Comparison of ENCODE assay signal across 16 cellular contexts in genomic region chr12:109727039-109727723, GRCh38. TPM values are rescaled to one million over a fixed set of nuclear protein-coding genes. Genes with fewer than 3 reads are reported as not detected.
DNase-seq lines count a peak whose midpoint lies in the region; ATAC-seq, FAIRE-seq and TF ChIP-seq lines count a peak whose summit lies in the region.
"Had no signal": no experiment of that assay in that cellular context is flagged by ENCODE, and none has a peak within 500 bp of the region (broad histone marks: within the 10 kb centered on the region; RNA-seq: fewer than 3 reads in every experiment).

No MANE protein-coding gene starts in this region.

- ATAC-seq in HG03280 (IDR thresholded peaks at IDR 0.05; ENCODE audit: unreplicated experiment) (no peak), GM18498 (IDR thresholded peaks at IDR 0.05; ENCODE audit: unreplicated experiment) (no peak)

- H3K9me3 ChIP-seq in H1 (ENCODE audit: insufficient read depth in 2 of 2, low read depth in 1 of 2, low read length in 1 of 2) (no peaks in the 10 kb centered on the region), tibial nerve (no peaks in the 10 kb centered on the region)
- H3K9me3 ChIP-seq: ovary, testis had no signal

- H3K4me1 ChIP-seq in H1 (replicated peaks in 1 of 4; ENCODE audit: control insufficient read depth in 3 of 4, insufficient read depth in 4 of 4, low read length in 3 of 4) (no peaks in the 10 kb centered on the region; a peak in 2 of 7 replicates), mesendoderm (ENCODE audit: control insufficient read depth, low read depth, low read length) (no peaks in the 10 kb centered on the region), tibial nerve (peaks cover 0 to 92% (median 51%) of the 10 kb centered on the region in 4 donors)

- H4K8ac ChIP-seq in H1 (ENCODE audit: extremely low read depth, insufficient read depth, low read length) (no peak overlapping the region), mesendoderm (ENCODE audit: low read depth, low read length) (no peak overlapping the region)

- H3K4ac ChIP-seq in H1 (replicated peaks; ENCODE audit: insufficient read length, low read depth, low read length) (peak overlapping the region; percentile 2), mesendoderm (ENCODE audit: low read depth, low read length) (no peak overlapping the region)

- H4K20me1 ChIP-seq in H1 (replicated peaks in 1 of 2; ENCODE audit: control insufficient read depth in 1 of 2, insufficient read depth in 2 of 2, low read length in 2 of 2) = peaks cover 0 to 2% of the 10 kb centered on the region in 2 experiments

- H3K18ac ChIP-seq in H1 (ENCODE audit: extremely low read depth, low read length) (peak overlapping the region; percentile 71; the same call in 1 of the 2 replicates), mesendoderm (ENCODE audit: low read length) (no peak overlapping the region)

- 82% methylated on average over 17 of the region's 18 CpGs; no CpG with 5 or more reads in 1 of the 2 experiments for WGBS in H1 (ENCODE audit: extremely low coverage in 1 of 2, insufficient coverage in 1 of 2, insufficient read length in 1 of 2, insufficient replicate concordance in 2 of 2, low coverage in 1 of 2, low lambda C conversion rate in 2 of 2, missing lambda C conversion rate in 1 of 2), 2 experiments
- WGBS in mesendoderm (ENCODE audit: extremely low coverage, insufficient coverage, low lambda C conversion rate) = no CpG with 5 or more reads among the region's 18 CpGs
- 43 to 45% methylated on average over 16 to 17 of the region's 18 CpGs for WGBS in tibial nerve, 2 donors

- TF ChIP-seq EP300 in H1 (IDR thresholded peaks at IDR 0.05; ENCODE audit: borderline replicate concordance in 1 of 2, low read depth in 2 of 2, low read length in 2 of 2) = no peak
- peak in 1 of 2 donors; percentile 84 for TF ChIP-seq EP300 in tibial nerve (IDR thresholded peaks at IDR 0.05)

- H3K27me3 ChIP-seq in H1 (replicated peaks in 1 of 4; ENCODE audit: control insufficient read depth in 3 of 4, extremely low read depth in 1 of 4, insufficient read depth in 3 of 4, low read length in 3 of 4) (no peaks in the 10 kb centered on the region), mesendoderm (ENCODE audit: insufficient read depth, low read length, poor library complexity) (no peaks in the 10 kb centered on the region), tibial nerve (no peaks in the 10 kb centered on the region)
- H3K27me3 ChIP-seq: ovary, testis had no signal

- no peak overlapping the region for H3K56ac ChIP-seq in H1 (replicated peaks; ENCODE audit: insufficient read length, low read depth, low read length)
- H3K56ac ChIP-seq in mesendoderm (ENCODE audit: low read length) = peak overlapping the region; percentile 28

- H4K5ac ChIP-seq in H1 (ENCODE audit: insufficient read length, low read depth, low read length) = no peak overlapping the region
- H4K5ac ChIP-seq in mesendoderm (ENCODE audit: low read length) = no peak overlapping the region

- H2BK120ac ChIP-seq in H1 (replicated peaks; ENCODE audit: low read depth, low read length) = no peak overlapping the region
- no peak overlapping the region for H2BK120ac ChIP-seq in mesendoderm (ENCODE audit: low read depth, low read length)

- no peak overlapping the region for H2BK20ac ChIP-seq in H1 (ENCODE audit: low read length)

- H3K23ac ChIP-seq in H1 (ENCODE audit: insufficient read length) (no peak overlapping the region), mesendoderm (ENCODE audit: low read length) (no peak overlapping the region)

- DNase-seq in activated naive CD4-positive, alpha-beta T cell treated with anti-CD3 and anti-CD28 coated beads, Interleukin-2, amount 50 U/mL, for 16 hours = peak; percentile 3
- no peak for DNase-seq in activated naive CD4-positive, alpha-beta T cell treated with Interleukin-2 at 50 U/mL for 16 hours
- DNase-seq in H1 (ENCODE audit: low read depth in 1 of 2, low spot score in 2 of 2) (no peak), mesendoderm (no peak), tibial nerve (ENCODE audit: low spot score in 2 of 2) (peak in 1 of 2 donors; percentile 35), kidney tubule cell (ENCODE audit: low spot score) (no peak)
- DNase-seq: ACHN; activated T-cell treated with anti-CD3 and anti-CD28 coated beads, Interleukin-2, amount 50 U/mL, for 48 hours; DND-41; SIG-M5; testis had no signal

- H3K4me2 ChIP-seq in H1 (ENCODE audit: insufficient read depth in 1 of 2, low read depth in 2 of 2, low read length in 2 of 2) (no peak overlapping the region), mesendoderm (ENCODE audit: low read length) (no peak overlapping the region)

- no peak overlapping the region for H3K4me3 ChIP-seq in H1 (ENCODE audit: extremely low read depth in 1 of 4, insufficient read depth in 2 of 4, low read depth in 3 of 4, low read length in 4 of 4)
- H3K4me3 ChIP-seq in mesendoderm (ENCODE audit: low read length) = no peak overlapping the region
- H3K4me3 ChIP-seq in tibial nerve = no peak overlapping the region
- H3K4me3 ChIP-seq: ovary, testis had no signal

- no peak overlapping the region for H3K27ac ChIP-seq in H1 (ENCODE audit: low read depth, low read length)
- H3K27ac ChIP-seq in mesendoderm (ENCODE audit: low read depth, low read length) = no peak overlapping the region
- peak overlapping the region; percentile 53 to 92 (median 82) for H3K27ac ChIP-seq in tibial nerve
- H3K27ac ChIP-seq: ovary, testis had no signal

- no peaks in the 10 kb centered on the region for H3K36me3 ChIP-seq in H1 (ENCODE audit: control insufficient read depth in 2 of 4, insufficient read depth in 4 of 4, low read length in 3 of 4)
- H3K36me3 ChIP-seq in mesendoderm (ENCODE audit: control insufficient read depth, insufficient read depth, low read length) = no peaks in the 10 kb centered on the region
- no peaks in the 10 kb centered on the region for H3K36me3 ChIP-seq in tibial nerve
- H3K36me3 ChIP-seq: ovary had no signal

- H4K91ac ChIP-seq in H1 (replicated peaks; ENCODE audit: insufficient read length, low read length) = peak overlapping the region; percentile 29

- H3K9ac ChIP-seq in H1 (replicated peaks in 1 of 4; ENCODE audit: extremely low read depth in 1 of 4, low read depth in 3 of 4, low read length in 3 of 4) (no peak overlapping the region), mesendoderm (ENCODE audit: low read length) (no peak overlapping the region)

- POLR2A ChIA-PET in H1 (lab: Charles Lee; ENCODE audit: partially characterized antibody) = no interaction called here

- no peak overlapping the region for H2AK5ac ChIP-seq in H1 (ENCODE audit: low read depth, low read length)
- no peak overlapping the region for H2AK5ac ChIP-seq in mesendoderm (ENCODE audit: low read length)

- CTCF ChIA-PET in H1 (lab: Charles Lee; ENCODE audit: partially characterized antibody) = interaction anchor here (1.1 to 3.1 kb wide), 5 partner anchors 7 to 130 kb away, joined by 4 to 10 read pairs (median 4); no protein-coding TSS in a partner anchor

- no peak for FAIRE-seq in H1 (lab: Jason Lieb, UNC)
- FAIRE-seq: bronchial epithelial cell, islet of Langerhans had no signal

- H2BK5ac ChIP-seq in H1 (ENCODE audit: low read depth, low read length) = no peak overlapping the region; the same call in 1 of the 2 replicates
- H2BK5ac ChIP-seq in mesendoderm (ENCODE audit: low read length) = no peak overlapping the region

- no peaks in the 10 kb centered on the region for H3K79me1 ChIP-seq in H1 (ENCODE audit: low read depth, low read length)
- H3K79me1 ChIP-seq in mesendoderm (ENCODE audit: low read length) = peaks cover 2% of the 10 kb centered on the region

- no peak overlapping the region for H2AFZ ChIP-seq in H1 (ENCODE audit: low read length)

- no peak overlapping the region for H2BK15ac ChIP-seq in H1 (ENCODE audit: low read length)
- H2BK15ac ChIP-seq in mesendoderm (replicated peaks; ENCODE audit: low read depth) = no peak overlapping the region

- H2BK12ac ChIP-seq in H1 (ENCODE audit: low read depth, low read length) = no peak overlapping the region; the same call in 1 of the 2 replicates

- no peaks in the 10 kb centered on the region for H3K23me2 ChIP-seq in H1 (ENCODE audit: low read depth, low read length)

- H3K14ac ChIP-seq in H1 (ENCODE audit: insufficient read length) = no peak overlapping the region

- no peak for TF ChIP-seq RAD21 in H1 (IDR thresholded peaks at IDR 0.05 in 1 of 2, conservative IDR thresholded peaks at IDR 0.05 in 1 of 2; ENCODE audit: low read depth in 2 of 2, low read length in 2 of 2)

- TF ChIP-seq POLR2A in H1 (IDR thresholded peaks at IDR 0.05; ENCODE audit: control extremely low read depth in 1 of 2, low read depth in 2 of 2, low read length in 2 of 2) (no peak), tibial nerve (IDR thresholded peaks at IDR 0.05) (no peak)

- no peak for TF ChIP-seq CTCF in H1 (IDR thresholded peaks at IDR 0.05; ENCODE audit: control extremely low read depth in 1 of 3, insufficient read depth in 1 of 3, low read depth in 1 of 3, low read length in 3 of 3)
- TF ChIP-seq CTCF in tibial nerve (IDR thresholded peaks at IDR 0.05) = peak in 1 of 5 experiments; percentile 14

- no peaks in the 10 kb centered on the region for H3K79me2 ChIP-seq in H1 (ENCODE audit: control insufficient read depth in 1 of 2, insufficient read depth in 2 of 2, low read length in 2 of 2)
- H3K79me2 ChIP-seq in mesendoderm (ENCODE audit: control insufficient read depth, insufficient read depth, low read length) = no peaks in the 10 kb centered on the region

RNA-seq across cellular contexts. Expression of gene FAM222A, which starts 13.6 kb away (rescaled TPM):
- total RNA-seq in H1 (2021; fragmentation: NEBNext Ultra II Directional; extraction: Animal tissue kit (Norgen Biotek cat#: 25700)) = 1.1 and 1.5 TPM in 2 replicates
- 0.94 and 1.6 TPM in 2 replicates for polyA plus RNA-seq in H1 (2011; rRNA removed)
- polyA plus RNA-seq in H1 (2011; cell fraction: cytosol; rRNA removed) = 0.85 TPM
- 0.93 TPM for polyA plus RNA-seq in H1 (2011; cell fraction: nucleus; rRNA removed)
- 0.81 to 1.1 TPM (median 0.88 TPM) in 4 replicates for polyA plus RNA-seq in H1 (2012, experiment 1 of 2)
- 0.91 TPM for polyA plus RNA-seq in H1 (2012, experiment 2 of 2)
- polyA plus RNA-seq in H1 (2013, experiment 1 of 2) = 1.1 TPM
- 1.1 TPM for polyA plus RNA-seq in H1 (2013, experiment 2 of 2)
- polyA minus RNA-seq in H1 (2011; rRNA and poly(A)+ RNA removed) = 0.61 and 0.95 TPM in 2 replicates
- polyA minus RNA-seq in H1 (2011; cell fraction: cytosol; rRNA and poly(A)+ RNA removed) = 1.9 TPM
- polyA minus RNA-seq in H1 (2011; cell fraction: nucleus; rRNA and poly(A)+ RNA removed) = 2.7 TPM
- polyA plus RNA-seq in mesendoderm (2013, experiment 1 of 2) = 5.4 TPM
- polyA plus RNA-seq in mesendoderm (2013, experiment 2 of 2) = 4.8 TPM
- 1 to 10 TPM; 1.3 to 3.3 (median 1.9) TPM for total RNA-seq in tibial nerve
- total RNA-seq: bronchial epithelial cell had no signal

Comparison
In these comparisons a context has a peak if more than half of its experiments do, and no peak if none do; other contexts are left out.
1. H3K27ac ChIP-seq: peak in tibial nerve (4 of 4); none in H1 (single experiment) and mesendoderm (single experiment).